In genomic region chr13:51846756-51847155, GRCh38 we compare ENCODE assay signal across 25 cellular contexts. TPM values are rescaled to one million over a fixed set of nuclear protein-coding genes. Genes with fewer than 3 reads are reported as not detected.
DNase-seq lines count a peak whose midpoint lies in the region; ATAC-seq, FAIRE-seq and TF ChIP-seq lines count a peak whose summit lies in the region.
"Had no signal": no experiment of that assay in that cellular context is flagged by ENCODE, and none has a peak within 500 bp of the region (broad histone marks: within the 10 kb centered on the region; RNA-seq: fewer than 3 reads in every experiment).

No MANE protein-coding gene starts in this region.

- H3K4me1 ChIP-seq in IMR-90 (ENCODE audit: control insufficient read depth, insufficient read depth, low read length) (peaks cover 2% of the 10 kb centered on the region), neural progenitor cell (no peaks in the 10 kb centered on the region), gastroesophageal sphincter (peaks cover 0 to 6% (median 0%) of the 10 kb centered on the region in 3 donors)

- H3K36me3 ChIP-seq in IMR-90 (ENCODE audit: control insufficient read depth, insufficient read depth, low read length) (no peaks in the 10 kb centered on the region), bronchial epithelial cell (ENCODE audit: control insufficient read depth, insufficient read depth, low read length) (no peaks in the 10 kb centered on the region), neural progenitor cell (no peaks in the 10 kb centered on the region), gastroesophageal sphincter (no peaks in the 10 kb centered on the region)

- H3K9me3 Mint-ChIP-seq in activated naive CD4-positive, alpha-beta T cell treated with anti-CD3 and anti-CD28 coated beads, Interleukin-2, amount 50 U/mL, for 72 hours: no peaks in the 10 kb centered on the region
- peaks cover 8% of the 10 kb centered on the region for H3K9me3 Mint-ChIP-seq in neural progenitor cell
- H3K9me3 Mint-ChIP-seq: IgD-negative memory B cell had no signal

- intact Hi-C loops in IMR-90 (cut with micrococcal nuclease): no loop called here
- intact Hi-C loops in posterior vena cava (cut with DNase I): no loop called here

- H3K79me2 ChIP-seq in neural progenitor cell (ENCODE audit: low read depth): no peaks in the 10 kb centered on the region

- dilution Hi-C loops in IMR-90 (cut with HindIII; ENCODE audit: low sequenced_read_pairs, unreplicated experiment): no loop called here

- H3K79me1 ChIP-seq in IMR-90 (ENCODE audit: low read depth in 1 of 2, low read length in 2 of 2): no peaks in the 10 kb centered on the region

- no peaks in the 10 kb centered on the region for H3F3A ChIP-seq in neural progenitor cell (ENCODE audit: low read depth)

- no peak overlapping the region for H2BK5ac ChIP-seq in IMR-90 (ENCODE audit: low read depth, low read length, poor library complexity, severe bottlenecking)

- TF ChIP-seq RAD21 in IMR-90 (IDR thresholded peaks at IDR 0.05; ENCODE audit: low read length): no peak

- H2AK5ac ChIP-seq in IMR-90 (ENCODE audit: low read depth, low read length): no peak overlapping the region

- H3K4me2 ChIP-seq in IMR-90 (ENCODE audit: low read depth, low read length) (no peak overlapping the region), neural progenitor cell (no peak overlapping the region)
- H3K4me2 ChIP-seq: GM23338, KMS-11, PC-9 had no signal

- no peak overlapping the region for H4K91ac ChIP-seq in IMR-90 (ENCODE audit: insufficient read depth, low read depth, low read length)

- no peak for TF ChIP-seq CTCF in IMR-90 (conservative IDR thresholded peaks at IDR 0.05; ENCODE audit: low read depth, low read length)
- TF ChIP-seq CTCF in bronchial epithelial cell (IDR thresholded peaks at IDR 0.05; ENCODE audit: insufficient read depth, low read length, severe bottlenecking): no peak
- no peak for TF ChIP-seq CTCF in neural progenitor cell (IDR thresholded peaks at IDR 0.05)
- TF ChIP-seq CTCF in gastroesophageal sphincter (IDR thresholded peaks at IDR 0.05): no peak

- no peak for DNase-seq in activated naive CD4-positive, alpha-beta T cell treated with anti-CD3 and anti-CD28 coated beads, Interleukin-2, amount 50 U/mL, for 72 hours (ENCODE audit: low spot score in 2 of 2)
- no peak for DNase-seq in activated naive CD4-positive, alpha-beta T cell treated with anti-CD3 and anti-CD28 coated beads, Interleukin-2, amount 50 U/mL, for 16 hours
- peak; percentile 11 for DNase-seq in IMR-90
- DNase-seq in bronchial epithelial cell (ENCODE audit: low read depth): peak; percentile 70
- no peak for DNase-seq in posterior vena cava (ENCODE audit: low spot score)
- no peak for DNase-seq in neural progenitor cell (ENCODE audit: low spot score)
- DNase-seq: Calu3; DND-41; MM.1S; NCI-H2029; NCI-H446 treated with DMSO at 0.1 percent for 48 hours; NCI-H526; NCI-H82; NK-92 treated with Interleukin-12 subunit alpha and Interleukin-12 subunit beta, amount 100 ng/mL, for 24 hours; PC-9; RPMI8226; SHP77 treated with DMSO at 0.1 percent for 48 hours had no signal

- no peak overlapping the region for H3K56ac ChIP-seq in IMR-90 (ENCODE audit: extremely low read depth, insufficient read depth, low read length)

- no peak overlapping the region for H3K23ac ChIP-seq in IMR-90 (ENCODE audit: low read depth, low read length)

- no peak overlapping the region for H4K8ac ChIP-seq in IMR-90 (ENCODE audit: low read depth in 2 of 2, low read length in 2 of 2)

- no peak for FAIRE-seq in bronchial epithelial cell (lab: Jason Lieb, UNC)

- CTCF ChIA-PET in IMR-90 (lab: Yijun Ruan, JAX): no interaction called here

- no peak overlapping the region for H3K4me3 Mint-ChIP-seq in neural progenitor cell
- H3K4me3 Mint-ChIP-seq: GM23338, H9, IgD-negative memory B cell had no signal

- H2BK20ac ChIP-seq in IMR-90 (ENCODE audit: low read depth, low read length): no peak overlapping the region

- no peak overlapping the region for H2BK120ac ChIP-seq in IMR-90 (ENCODE audit: low read depth, low read length)

- H3K4me1 Mint-ChIP-seq in neural progenitor cell: peaks cover 3% of the 10 kb centered on the region

- H3K4ac ChIP-seq in IMR-90 (ENCODE audit: low read depth, low read length): no peak overlapping the region

- H3K9ac ChIP-seq in IMR-90 (ENCODE audit: low read depth, low read length): no peak overlapping the region
- no peak overlapping the region for H3K9ac ChIP-seq in neural progenitor cell
- H3K9ac ChIP-seq: KMS-11 had no signal

- H3K27ac Mint-ChIP-seq in activated naive CD4-positive, alpha-beta T cell treated with anti-CD3 and anti-CD28 coated beads, Interleukin-2, amount 50 U/mL, for 72 hours: no peak overlapping the region
- no peak overlapping the region for H3K27ac Mint-ChIP-seq in neural progenitor cell
- H3K27ac Mint-ChIP-seq: GM23338, H9, IgD-negative memory B cell had no signal

- H3K14ac ChIP-seq in IMR-90 (replicated peaks; ENCODE audit: low read depth, low read length): no peak overlapping the region

- TF ChIP-seq POLR2A in IMR-90 (IDR thresholded peaks at IDR 0.05; ENCODE audit: low read depth, low read length) (no peak), gastroesophageal sphincter (IDR thresholded peaks at IDR 0.05) (no peak)

- no peak overlapping the region for H3K27ac ChIP-seq in IMR-90 (ENCODE audit: insufficient read depth, low read length)
- no peak overlapping the region for H3K27ac ChIP-seq in neural progenitor cell
- H3K27ac ChIP-seq in gastroesophageal sphincter: no peak overlapping the region
- H3K27ac ChIP-seq: KMS-11, PC-9, SK-N-MC had no signal

- H4K20me1 ChIP-seq in IMR-90 (ENCODE audit: insufficient read depth, low read length): no peaks in the 10 kb centered on the region
- H4K20me1 ChIP-seq in neural progenitor cell (ENCODE audit: low read depth): no peaks in the 10 kb centered on the region

- POLR2A ChIA-PET in IMR-90 (lab: Charles Lee; ENCODE audit: unreplicated experiment): no interaction called here

- H3K4me3 ChIP-seq in IMR-90 (ENCODE audit: insufficient read depth, low read depth, low read length) (no peak overlapping the region), bronchial epithelial cell (ENCODE audit: low read depth, low read length) (no peak overlapping the region), neural progenitor cell (no peak overlapping the region), gastroesophageal sphincter (no peak overlapping the region)
- H3K4me3 ChIP-seq: GM23338, PC-9, SK-N-MC had no signal

- no peak overlapping the region; the same call in 2 of the 3 replicates for H2BK15ac ChIP-seq in IMR-90 (ENCODE audit: low read depth, low read length)

- no CpG with 5 or more reads among the region's 1 CpG for WGBS in IMR-90 (ENCODE audit: extremely low coverage in 2 of 2, insufficient read length in 1 of 2), 2 experiments
- 60 to 88% methylated on average over 1 of the region's 1 CpG for WGBS in gastroesophageal sphincter (ENCODE audit: low coverage in 1 of 2), 2 donors

- H3K9me3 ChIP-seq in IMR-90 (ENCODE audit: control insufficient read depth, insufficient read depth, low read length): no peaks in the 10 kb centered on the region
- no peaks in the 10 kb centered on the region for H3K9me3 ChIP-seq in neural progenitor cell (ENCODE audit: low read depth)
- no peaks in the 10 kb centered on the region for H3K9me3 ChIP-seq in gastroesophageal sphincter

- H2AK9ac ChIP-seq in IMR-90 (replicated peaks; ENCODE audit: low read depth, low read length, poor library complexity): no peak overlapping the region

- TF ChIP-seq EP300 in gastroesophageal sphincter (IDR thresholded peaks at IDR 0.05): no peak

- H4K5ac ChIP-seq in IMR-90 (ENCODE audit: low read depth, low read length): no peak overlapping the region

- in situ Hi-C loops in IMR-90 (cut with MboI; ENCODE audit: low sequenced_read_pairs): no loop called here

- H3K27me3 Mint-ChIP-seq in neural progenitor cell (ENCODE audit: insufficient read depth, low read depth): peaks cover 2% of the 10 kb centered on the region

- H3K27me3 ChIP-seq in IMR-90 (ENCODE audit: control insufficient read depth, insufficient read depth, low read length) (peaks cover 20% of the 10 kb centered on the region), bronchial epithelial cell (ENCODE audit: control insufficient read depth, insufficient read depth, low read length) (no peaks in the 10 kb centered on the region), neural progenitor cell (no peaks in the 10 kb centered on the region), gastroesophageal sphincter (no peaks in the 10 kb centered on the region)

- H3K36me3 Mint-ChIP-seq in activated naive CD4-positive, alpha-beta T cell treated with anti-CD3 and anti-CD28 coated beads, Interleukin-2, amount 50 U/mL, for 72 hours: peaks cover 0 to 7% of the 10 kb centered on the region in 2 donors
- no peaks in the 10 kb centered on the region for H3K36me3 Mint-ChIP-seq in neural progenitor cell
- H3K36me3 Mint-ChIP-seq: IgD-negative memory B cell had no signal

- peak; percentile 60 to 76 for ATAC-seq in activated naive CD4-positive, alpha-beta T cell treated with anti-CD3 and anti-CD28 coated beads, Interleukin-2, amount 50 U/mL, for 72 hours
- no peak for ATAC-seq in IMR-90 (ENCODE audit: low read depth)
- no peak for ATAC-seq in gastroesophageal sphincter
- ATAC-seq: GM23338 had no signal

- H3K9me1 ChIP-seq in IMR-90 (ENCODE audit: insufficient read depth, low read length): peaks cover 4% of the 10 kb centered on the region; the same call in 1 of the 2 replicates

- BruUV-seq in IMR-90 (replicated peaks; lab: Mats Ljungman, UMichigan): no TSS peak

- H2AFZ ChIP-seq in IMR-90 (replicated peaks; ENCODE audit: low read length, poor library complexity) (no peak overlapping the region), neural progenitor cell (replicated peaks) (no peak overlapping the region)
- H2AFZ ChIP-seq: GM23338, PC-9 had no signal

- H3K18ac ChIP-seq in IMR-90 (ENCODE audit: low read depth, low read length): no peak overlapping the region

RNA-seq across cellular contexts. Expression of gene TMEM272, which starts 1.8 kb away (rescaled TPM):
- total RNA-seq in activated naive CD4-positive, alpha-beta T cell treated with anti-CD3 and anti-CD28 coated beads, Interleukin-2, amount 50 U/mL, for 72 hours: under 1 TPM; 0.36 to 0.60 TPM
- total RNA-seq in IMR-90 (2012; rRNA removed) (not detected in 2 replicates), bronchial epithelial cell (not detected in 2 replicates), posterior vena cava (under 1 TPM; 0.10 to 0.14 TPM), neural progenitor cell (ENCODE audit: low replicate concordance) (0.15 TPM in 1 of 2 replicates, not detected in the other), gastroesophageal sphincter (under 1 TPM in 2 of 4 donors, not detected in 2; 0.13 to 0.15 TPM)
- not detected in 2 replicates for polyA plus RNA-seq in IMR-90 (2012; rRNA removed)
- not detected in 2 replicates for polyA plus RNA-seq in IMR-90 (2012; cell fraction: cytosol; rRNA removed)
- not detected in 2 replicates for polyA plus RNA-seq in IMR-90 (2012; cell fraction: nucleus; rRNA removed; ENCODE audit: low replicate concordance)
- total RNA-seq: A172, Calu3, H9, PC-9 had no signal
- polyA plus RNA-seq: BJ, IgD-negative memory B cell had no signal

RNA-seq across cellular contexts. Expression of gene CCDC70, which starts 15.0 kb away (rescaled TPM):
- total RNA-seq in activated naive CD4-positive, alpha-beta T cell treated with anti-CD3 and anti-CD28 coated beads, Interleukin-2, amount 50 U/mL, for 72 hours: not detected
- total RNA-seq in IMR-90 (2012; rRNA removed): not detected in 2 replicates
- not detected in 2 replicates for polyA plus RNA-seq in IMR-90 (2012; rRNA removed)
- polyA plus RNA-seq in IMR-90 (2012; cell fraction: cytosol; rRNA removed): not detected in 2 replicates
- polyA plus RNA-seq in IMR-90 (2012; cell fraction: nucleus; rRNA removed; ENCODE audit: low replicate concordance): not detected in 2 replicates
- total RNA-seq in bronchial epithelial cell: not detected in 2 replicates
- not detected for total RNA-seq in posterior vena cava
- not detected in 2 replicates for total RNA-seq in neural progenitor cell (ENCODE audit: low replicate concordance)
- not detected for total RNA-seq in gastroesophageal sphincter
- total RNA-seq: A172, Calu3, GM23338, H9, PC-9 had no signal
- polyA plus RNA-seq: BJ, GM23338, IgD-negative memory B cell had no signal

RNA-seq across cellular contexts. Expression of gene DHRS12, which starts 42.8 kb away (rescaled TPM):
- total RNA-seq in activated naive CD4-positive, alpha-beta T cell treated with anti-CD3 and anti-CD28 coated beads, Interleukin-2, amount 50 U/mL, for 72 hours: 1 to 10 TPM; 2.0 to 7.2 TPM
- total RNA-seq in IMR-90 (2012; rRNA removed) (1.3 and 1.9 TPM in 2 replicates), bronchial epithelial cell (2.4 and 6.0 TPM in 2 replicates), posterior vena cava (10 to 100 TPM in 1 of 2 donors, 1 to 10 TPM in 1; 9.9 to 11.1 TPM), neural progenitor cell (ENCODE audit: low replicate concordance) (5.2 and 7.6 TPM in 2 replicates), gastroesophageal sphincter (10 to 100 TPM in 3 of 4 donors, 1 to 10 TPM in 1; 9.2 to 23.3 (median 19.2) TPM)
- polyA plus RNA-seq in IMR-90 (2012; rRNA removed): 1.5 and 1.6 TPM in 2 replicates
- polyA plus RNA-seq in IMR-90 (2012; cell fraction: cytosol; rRNA removed): 1.2 and 1.5 TPM in 2 replicates
- 3.7 TPM in 2 replicates for polyA plus RNA-seq in IMR-90 (2012; cell fraction: nucleus; rRNA removed; ENCODE audit: low replicate concordance)

Comparison
In these comparisons a context has a peak if more than half of its experiments do, and no peak if none do; other contexts are left out.
1. ATAC-seq: peak in activated naive CD4-positive, alpha-beta T cell treated with anti-CD3 and anti-CD28 coated beads, Interleukin-2, amount 50 U/mL, for 72 hours (2 of 2); none in IMR-90 (single experiment) and gastroesophageal sphincter (single experiment).
2. DNase-seq: peak in IMR-90 (single experiment) and bronchial epithelial cell (single experiment); none in activated naive CD4-positive, alpha-beta T cell treated with anti-CD3 and anti-CD28 coated beads, Interleukin-2, amount 50 U/mL, for 72 hours (0 of 2), activated naive CD4-positive, alpha-beta T cell treated with anti-CD3 and anti-CD28 coated beads, Interleukin-2, amount 50 U/mL, for 16 hours (single experiment), posterior vena cava (single experiment) and neural progenitor cell (single experiment).